In genomic region chr15:76938752-76939151, GRCh38 we compare ENCODE assay signal across 14 cellular contexts. TPM values are rescaled to one million over a fixed set of nuclear protein-coding genes. Genes with fewer than 3 reads are reported as not detected.
A peak's percentile ranks its signal among the peaks of the same experiment; 100 is the strongest.
DNase-seq lines count a peak whose midpoint lies in the region; ATAC-seq and TF ChIP-seq lines count a peak whose summit lies in the region.
"Had no signal": no experiment of that assay in that cellular context is flagged by ENCODE, and none has a peak within 500 bp of the region (broad histone marks: within the 10 kb centered on the region; RNA-seq: fewer than 3 reads in every experiment).

No MANE protein-coding gene starts in this region.

- H3K36me3 Mint-ChIP-seq in chondrocyte (ENCODE audit: low read depth) = peaks cover 8% of the 10 kb centered on the region

- no peak overlapping the region for H3K4me3 Mint-ChIP-seq in stimulated activated naive CD8-positive, alpha-beta T cell treated with anti-CD3 and anti-CD28 coated beads, Interleukin-15, amount 100 ng/mL, for 72 hours
- H3K4me3 Mint-ChIP-seq in chondrocyte (ENCODE audit: unreplicated experiment) = no peak overlapping the region
- H3K4me3 Mint-ChIP-seq: B cell; CD4-positive, alpha-beta T cell; CD8-positive, alpha-beta T cell had no signal

- H3K27ac Mint-ChIP-seq in stimulated activated naive CD8-positive, alpha-beta T cell treated with anti-CD3 and anti-CD28 coated beads, Interleukin-15, amount 100 ng/mL, for 72 hours = peak overlapping the region; percentile 19 to 69
- peak overlapping the region; percentile 41 for H3K27ac Mint-ChIP-seq in chondrocyte (ENCODE audit: unreplicated experiment)
- H3K27ac Mint-ChIP-seq: B cell; CD4-positive, alpha-beta T cell; CD8-positive, alpha-beta T cell had no signal

- no peak for ATAC-seq in stimulated activated naive CD8-positive, alpha-beta T cell treated with anti-CD3 and anti-CD28 coated beads, Interleukin-15, amount 100 ng/mL, for 72 hours
- no peak for ATAC-seq in stimulated activated naive CD8-positive, alpha-beta T cell treated with anti-CD3 and anti-CD28 coated beads, Interleukin-15, Interleukin-2, amounts not matched to agents 100 U/mL and 50 U/mL, for 24 hours
- no peak for ATAC-seq in GM19397 (IDR thresholded peaks at IDR 0.05; ENCODE audit: unreplicated experiment)
- ATAC-seq: A549; CD8-positive, alpha-beta T cell had no signal

- no peak for TF ChIP-seq CTCF in chondrocyte (IDR thresholded peaks at IDR 0.05)

- no peaks in the 10 kb centered on the region for H3K27me3 Mint-ChIP-seq in stimulated activated naive CD8-positive, alpha-beta T cell treated with anti-CD3 and anti-CD28 coated beads, Interleukin-15, amount 100 ng/mL, for 72 hours
- no peaks in the 10 kb centered on the region for H3K27me3 Mint-ChIP-seq in chondrocyte (ENCODE audit: low read depth)
- H3K27me3 Mint-ChIP-seq: B cell; CD4-positive, alpha-beta T cell had no signal

- H3K4me1 Mint-ChIP-seq in stimulated activated naive CD8-positive, alpha-beta T cell treated with anti-CD3 and anti-CD28 coated beads, Interleukin-15, amount 100 ng/mL, for 72 hours = peaks cover 27% of the 10 kb centered on the region
- H3K4me1 Mint-ChIP-seq in chondrocyte (ENCODE audit: low read depth) = peaks cover 6% of the 10 kb centered on the region

- no peaks in the 10 kb centered on the region for H3K9me3 Mint-ChIP-seq in stimulated activated naive CD8-positive, alpha-beta T cell treated with anti-CD3 and anti-CD28 coated beads, Interleukin-15, amount 100 ng/mL, for 72 hours
- no peaks in the 10 kb centered on the region for H3K9me3 Mint-ChIP-seq in chondrocyte (ENCODE audit: low read depth)
- H3K9me3 Mint-ChIP-seq: CD4-positive, alpha-beta T cell; CD8-positive, alpha-beta T cell had no signal

- no peak for DNase-seq in stimulated activated naive CD8-positive, alpha-beta T cell treated with anti-CD3 and anti-CD28 coated beads, Interleukin-15, amount 100 ng/mL, for 72 hours
- DNase-seq in stimulated activated naive CD8-positive, alpha-beta T cell treated with anti-CD3 and anti-CD28 coated beads, Interleukin-15, Interleukin-2, amounts not matched to agents 100 U/mL and 50 U/mL, for 24 hours = no peak
- DNase-seq in chondrocyte (ENCODE audit: low spot score) (no peak), NCI-H226 (no peak)
- DNase-seq: AML-193; Caco-2; Calu3; CD4-positive, alpha-beta T cell; CD8-positive, alpha-beta T cell; DMS79 treated with DMSO at 0.1 percent for 48 hours; GF-D8 had no signal

RNA-seq across cellular contexts. Expression of gene RCN2, which starts 7.2 kb away (rescaled TPM):
- total RNA-seq in chondrocyte = 70.4 to 99.2 TPM (median 72.1 TPM) in 3 replicates

RNA-seq across cellular contexts. Expression of gene SCAPER, which starts 33.6 kb away (rescaled TPM):
- 16.3 to 19.3 TPM (median 17.3 TPM) in 3 replicates for total RNA-seq in chondrocyte

RNA-seq across cellular contexts. Expression of gene PSTPIP1, which starts 56.2 kb away (rescaled TPM):
- not detected in 3 replicates for total RNA-seq in chondrocyte
- total RNA-seq: Caco-2, Calu3 had no signal
